Comparison of ENCODE assay signal across 25 cellular contexts in genomic region chr3:36446230-36446629, GRCh38.
A peak's percentile ranks its signal among the peaks of the same experiment; 100 is the strongest.
DNase-seq lines count a peak whose midpoint lies in the region; ATAC-seq, FAIRE-seq and TF ChIP-seq lines count a peak whose summit lies in the region.
"Had no signal": no experiment of that assay in that cellular context is flagged by ENCODE, and none has a peak within 500 bp of the region (broad histone marks: within the 10 kb centered on the region; RNA-seq: fewer than 3 reads in every experiment).

No MANE protein-coding gene starts in this region.

- no peaks in the 10 kb centered on the region for H3K36me3 Mint-ChIP-seq in MCF 10A (ENCODE audit: insufficient read depth, unreplicated experiment)
- H3K36me3 Mint-ChIP-seq in activated naive CD8-positive, alpha-beta T cell treated with anti-CD3 and anti-CD28 coated beads, Interleukin-2, amount 50 U/mL, for 24 hours (ENCODE audit: low read depth) = no peaks in the 10 kb centered on the region
- H3K36me3 Mint-ChIP-seq in CD14-positive monocyte = peaks cover 4 to 5% of the 10 kb centered on the region in 2 donors

- in situ Hi-C loops in mammary epithelial cell (cut with MboI; ENCODE audit: low sequenced_read_pairs in 2 of 2) = no loop called here

- H3K4me3 ChIP-seq in mammary epithelial cell (replicated peaks in 1 of 3; ENCODE audit: insufficient read depth in 1 of 3, low read depth in 2 of 3, low read length in 3 of 3) = no peak overlapping the region
- H3K4me3 ChIP-seq: GM12878, SJSA1 had no signal

- H3K4me3 Mint-ChIP-seq in MCF 10A (ENCODE audit: unreplicated experiment) = no peak overlapping the region
- no peak overlapping the region for H3K4me3 Mint-ChIP-seq in activated naive CD8-positive, alpha-beta T cell treated with anti-CD3 and anti-CD28 coated beads, Interleukin-2, amount 50 U/mL, for 24 hours
- H3K4me3 Mint-ChIP-seq in CD14-positive monocyte = no peak overlapping the region
- H3K4me3 Mint-ChIP-seq: B cell, H9, HFFc6 had no signal

- no peak overlapping the region for H3K9ac ChIP-seq in mammary epithelial cell (ENCODE audit: insufficient read depth, low read length)

- FAIRE-seq in RCC 7860 (lab: Jason Lieb, UNC) = no peak
- FAIRE-seq: A204.1, GM12878, HTR-8/SVneo had no signal

- peaks cover 11% of the 10 kb centered on the region for H3K4me1 ChIP-seq in mammary epithelial cell (ENCODE audit: insufficient read depth, low read length)

- H3K27ac Mint-ChIP-seq in MCF 10A (ENCODE audit: low read depth, unreplicated experiment) (peak overlapping the region; percentile 94), CD14-positive monocyte (no peak overlapping the region)
- no peak overlapping the region for H3K27ac Mint-ChIP-seq in activated naive CD8-positive, alpha-beta T cell treated with anti-CD3 and anti-CD28 coated beads, Interleukin-2, amount 50 U/mL, for 24 hours
- H3K27ac Mint-ChIP-seq: B cell, HFFc6 had no signal

- H3K27me3 Mint-ChIP-seq in MCF 10A (ENCODE audit: insufficient read depth, unreplicated experiment) = no peaks in the 10 kb centered on the region
- H3K27me3 Mint-ChIP-seq in activated naive CD8-positive, alpha-beta T cell treated with anti-CD3 and anti-CD28 coated beads, Interleukin-2, amount 50 U/mL, for 24 hours = no peaks in the 10 kb centered on the region
- no peaks in the 10 kb centered on the region for H3K27me3 Mint-ChIP-seq in CD14-positive monocyte (ENCODE audit: low read depth in 3 of 3)
- H3K27me3 Mint-ChIP-seq: B cell had no signal

- H3K4me1 Mint-ChIP-seq in MCF 10A (ENCODE audit: insufficient read depth, unreplicated experiment) (peaks cover 17% of the 10 kb centered on the region), CD14-positive monocyte (no peaks in the 10 kb centered on the region)
- H3K4me1 Mint-ChIP-seq in activated naive CD8-positive, alpha-beta T cell treated with anti-CD3 and anti-CD28 coated beads, Interleukin-2, amount 50 U/mL, for 24 hours = no peaks in the 10 kb centered on the region
- H3K4me1 Mint-ChIP-seq: B cell had no signal

- peaks cover 2% of the 10 kb centered on the region for H3K79me2 ChIP-seq in mammary epithelial cell (ENCODE audit: insufficient read depth, low read length)

- H3K36me3 ChIP-seq in mammary epithelial cell (ENCODE audit: insufficient read depth, low read length) = no peaks in the 10 kb centered on the region

- H4K20me1 ChIP-seq in mammary epithelial cell (ENCODE audit: insufficient read depth, low read length) = no peaks in the 10 kb centered on the region

- intact Hi-C loops in MCF 10A (cut with micrococcal nuclease) = no loop called here
- intact Hi-C loops in mammary epithelial cell (cut with micrococcal nuclease) = no loop called here
- intact Hi-C loops in CD14-positive monocyte (cut with micrococcal nuclease) = no loop called here

- H3K27me3 ChIP-seq in mammary epithelial cell (ENCODE audit: insufficient read depth, low read length) = no peaks in the 10 kb centered on the region
- H3K27me3 ChIP-seq: SJSA1 had no signal

- H3K9me3 Mint-ChIP-seq in MCF 10A (ENCODE audit: unreplicated experiment) (no peaks in the 10 kb centered on the region), CD14-positive monocyte (peaks cover 0 to 4% (median 0%) of the 10 kb centered on the region in 7 donors)
- no peaks in the 10 kb centered on the region for H3K9me3 Mint-ChIP-seq in activated naive CD8-positive, alpha-beta T cell treated with anti-CD3 and anti-CD28 coated beads, Interleukin-2, amount 50 U/mL, for 24 hours
- H3K9me3 Mint-ChIP-seq: H9 had no signal

- BruUV-seq in MCF 10A (replicated peaks; lab: Mats Ljungman, UMichigan) (no TSS peak), mammary epithelial cell (replicated peaks; lab: Mats Ljungman, UMichigan) (no TSS peak)

- H3K27ac ChIP-seq in mammary epithelial cell (ENCODE audit: insufficient read depth, low read depth, low read length) = no peak overlapping the region

- no peak overlapping the region for H2AFZ ChIP-seq in mammary epithelial cell (ENCODE audit: low read depth, low read length)

- TF ChIP-seq CTCF in MCF 10A (IDR thresholded peaks at IDR 0.05; ENCODE audit: unreplicated experiment) (no peak), mammary epithelial cell (conservative IDR thresholded peaks at IDR 0.05 in 1 of 2, IDR thresholded peaks at IDR 0.05 in 1 of 2; ENCODE audit: extremely low read depth in 1 of 2, insufficient read depth in 1 of 2, low read depth in 1 of 2, low read length in 2 of 2) (no peak), CD14-positive monocyte (IDR thresholded peaks at IDR 0.05) (no peak)

- CTCF ChIA-PET in MCF 10A (lab: Yijun Ruan, JAX) = interaction anchor here (0.6 kb wide), 1 partner anchor 158 kb away, joined by 4 read pairs; no protein-coding TSS in a partner anchor
- CTCF ChIA-PET in mammary epithelial cell (lab: Charles Lee; ENCODE audit: low non-redundant PET) = no interaction called here

- POLR2A ChIA-PET in MCF 10A (lab: Yijun Ruan, JAX) = interaction anchor here (0.7 kb wide), 1 partner anchor 10 kb away, joined by 3 read pairs; no protein-coding TSS in a partner anchor

- no peak overlapping the region for H3K4me2 ChIP-seq in mammary epithelial cell (ENCODE audit: insufficient read depth, low read depth, low read length)

- H3K9me3 ChIP-seq in mammary epithelial cell (replicated peaks; ENCODE audit: insufficient read depth, low read length) = no peaks in the 10 kb centered on the region
- H3K9me3 ChIP-seq: SJSA1 had no signal

- no peak for ATAC-seq in activated naive CD8-positive, alpha-beta T cell treated with anti-CD3 and anti-CD28 coated beads, Interleukin-2, amount 50 U/mL, for 24 hours
- no peak for ATAC-seq in HG03521 (IDR thresholded peaks at IDR 0.05; ENCODE audit: unreplicated experiment)
- ATAC-seq: GM12878, Panc1 had no signal

- dilution Hi-C loops in mammary epithelial cell (cut with HindIII; ENCODE audit: low sequenced_read_pairs) = no loop called here

- no peak for DNase-seq in MCF 10A (ENCODE audit: unreplicated experiment)
- DNase-seq in mammary epithelial cell = no peak
- DNase-seq in RCC 7860 (ENCODE audit: low spot score) = peak; percentile 29
- DNase-seq in dermis blood vessel endothelial cell = peak; percentile 18
- DNase-seq in activated T-cell treated with anti-CD3 and anti-CD28 coated beads for 4 hours = no peak
- no peak for DNase-seq in activated naive CD8-positive, alpha-beta T cell treated with anti-CD3 and anti-CD28 coated beads, Interleukin-2, amount 50 U/mL, for 24 hours
- no peak for DNase-seq in CD14-positive monocyte (ENCODE audit: low spot score)
- DNase-seq: DMS79; H9; HFFc6; KG1; NCI-H1105; NCI-H146; NCI-H2029 treated with DMSO at 0.1 percent for 48 hours; NCI-H345; NCI-H524; NCI-H774; NK-92 treated with Interleukin-12 subunit alpha and Interleukin-12 subunit beta, amount 100 ng/mL, for 24 hours had no signal

Comparison
In these comparisons a context has a peak if more than half of its experiments do, and no peak if none do; other contexts are left out.
1. DNase-seq: peak in RCC 7860 (single experiment) and dermis blood vessel endothelial cell (single experiment); none in MCF 10A (single experiment), mammary epithelial cell (single experiment), activated T-cell treated with anti-CD3 and anti-CD28 coated beads for 4 hours (single experiment), activated naive CD8-positive, alpha-beta T cell treated with anti-CD3 and anti-CD28 coated beads, Interleukin-2, amount 50 U/mL, for 24 hours (single experiment) and CD14-positive monocyte (single experiment).